Comparison of ENCODE assay signal across 1 cellular context in genomic region chr3:44993471-44994205, GRCh38.
TF ChIP-seq lines count a peak whose summit lies in the region.

No MANE protein-coding gene starts in this region.

TF ChIP-seq in SK-N-SH, 30 proteins besides CTCF, POLR2A, EP300 and RAD21 (continued from another document):
- TF ChIP-seq ZBTB33 (IDR thresholded peaks at IDR 0.05; ENCODE audit: borderline replicate concordance, low read depth) (no peak), USF2 (IDR thresholded peaks at IDR 0.05; ENCODE audit: borderline replicate concordance, low read depth, low read length) (no peak), MXI1 (IDR thresholded peaks at IDR 0.05; ENCODE audit: low read depth, low read length) (no peak), SMC3 (IDR thresholded peaks at IDR 0.05; ENCODE audit: low read depth, low read length) (no peak), RFX5 (IDR thresholded peaks at IDR 0.05; ENCODE audit: low read length) (no peak), CHD2 (IDR thresholded peaks at IDR 0.05; ENCODE audit: low read length, partially characterized antibody) (no peak)
TF ChIP-seq in SK-N-SH: peak in this region for 0.
